17 cellular contexts compared by ENCODE assay signal in the genomic region with DNA sequence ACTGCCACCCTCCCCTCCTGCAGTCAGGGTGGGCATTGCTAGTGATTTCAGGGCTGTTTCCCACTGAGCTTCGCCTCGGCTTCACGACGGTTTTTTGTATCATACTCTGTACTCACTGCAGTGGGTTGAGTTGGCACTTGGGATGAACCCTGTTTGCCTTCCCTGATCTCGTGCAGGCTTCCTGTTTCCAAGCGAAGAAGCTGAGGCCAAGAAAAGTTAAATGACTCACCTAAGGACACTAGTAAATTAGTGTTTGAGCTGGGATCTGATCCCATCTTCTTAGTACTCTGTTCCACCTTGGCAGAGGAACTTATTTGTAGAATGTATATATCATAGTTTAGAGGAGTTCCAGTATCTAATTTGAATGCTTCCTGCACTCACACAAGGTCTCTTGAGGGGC. TPM values are rescaled to one million over a fixed set of nuclear protein-coding genes. Genes with fewer than 3 reads are reported as not detected.
DNase-seq lines count a peak whose midpoint lies in the region; ATAC-seq, FAIRE-seq and TF ChIP-seq lines count a peak whose summit lies in the region.
"Had no signal": no experiment of that assay in that cellular context is flagged by ENCODE, and none has a peak within 500 bp of the region (broad histone marks: within the 10 kb centered on the region; RNA-seq: fewer than 3 reads in every experiment).

No MANE protein-coding gene starts in this region.

- no peak overlapping the region for H3K4me2 ChIP-seq in GM23248 (ENCODE audit: unreplicated experiment)
- H3K4me2 ChIP-seq in GM12878 (ENCODE audit: control insufficient read depth, insufficient read depth): no peak overlapping the region

- in situ Hi-C loops in GM23248 (cut with MboI): no loop called here
- in situ Hi-C loops in GM12878 (cut with MboI): no loop called here

- no peak for TF ChIP-seq RAD21 in GM12878 (IDR thresholded peaks at IDR 0.05; ENCODE audit: insufficient read depth, low read depth, low read length)

- RAD21 ChIA-PET in GM12878 (lab: Charles Lee; ENCODE audit: unreplicated experiment): no interaction called here

- H3K27me3 ChIP-seq in GM23248 (replicated peaks; ENCODE audit: insufficient read depth) (no peaks in the 10 kb centered on the region), GM12878 (replicated peaks in 1 of 2; ENCODE audit: control insufficient read depth in 2 of 2, insufficient read depth in 2 of 2, low read length in 1 of 2) (no peaks in the 10 kb centered on the region), suprapubic skin (no peaks in the 10 kb centered on the region), lower lobe of right lung (ENCODE audit: low read depth) (no peaks in the 10 kb centered on the region)
- H3K27me3 ChIP-seq: BE2C had no signal

- no peak for TF ChIP-seq CTCF in LNCaP clone FGC (IDR thresholded peaks at IDR 0.05; ENCODE audit: control insufficient read depth, extremely low read depth, insufficient read depth)
- TF ChIP-seq CTCF in GM12878 (IDR thresholded peaks at IDR 0.05 in 2 of 3, conservative IDR thresholded peaks at IDR 0.05 in 1 of 3; ENCODE audit: control insufficient read depth in 2 of 3, extremely low read depth in 1 of 3, insufficient read depth in 1 of 3, low read depth in 3 of 3, low read length in 3 of 3): no peak
- no peak for TF ChIP-seq CTCF in suprapubic skin (IDR thresholded peaks at IDR 0.05)
- no peak for TF ChIP-seq CTCF in lower lobe of right lung (IDR thresholded peaks at IDR 0.05)

- 91 to 94% methylated on average over 6 of the region's 6 CpGs for WGBS in GM23248 (ENCODE audit: low coverage in 1 of 2, low lambda C conversion rate in 2 of 2, missing lambda C conversion rate in 2 of 2), 2 experiments
- 87% methylated on average over 6 of the region's 6 CpGs for WGBS in GM12878 (ENCODE audit: insufficient coverage, insufficient replicate concordance, low lambda C conversion rate, missing lambda C conversion rate)
- WGBS in suprapubic skin: 89% methylated on average over 6 of the region's 6 CpGs

- H3K27ac ChIP-seq in GM23248 (no peak overlapping the region), GM12878 (ENCODE audit: control insufficient read depth, insufficient read depth) (peak overlapping the region; percentile 57; the same call in 1 of the 2 replicates), suprapubic skin (no peak overlapping the region), lower lobe of right lung (no peak overlapping the region)

- no peak for TF ChIP-seq EP300 in GM12878 (IDR thresholded peaks at IDR 0.05; ENCODE audit: borderline replicate concordance in 1 of 2, control insufficient read depth in 1 of 2, low read depth in 2 of 2, low read length in 2 of 2)
- TF ChIP-seq EP300 in suprapubic skin (IDR thresholded peaks at IDR 0.05): no peak

- CTCF ChIA-PET in GM12878 (lab: Yijun Ruan, JAX): no interaction called here

- H3K4me1 ChIP-seq in GM23248 (ENCODE audit: insufficient read depth): peaks cover 7% of the 10 kb centered on the region
- H3K4me1 ChIP-seq in GM12878 (ENCODE audit: control insufficient read depth, insufficient read depth, low read length): peaks cover 36% of the 10 kb centered on the region
- no peaks in the 10 kb centered on the region for H3K4me1 ChIP-seq in suprapubic skin
- H3K4me1 ChIP-seq in lower lobe of right lung: no peaks in the 10 kb centered on the region
- H3K4me1 ChIP-seq: BE2C, Caco-2, HAP-1 had no signal

- ATAC-seq in GM12878: no peak
- no peak for ATAC-seq in lower lobe of right lung
- ATAC-seq: K562 had no signal

- H3K79me2 ChIP-seq in GM23248 (ENCODE audit: insufficient read depth): no peaks in the 10 kb centered on the region
- no peaks in the 10 kb centered on the region for H3K79me2 ChIP-seq in GM12878 (ENCODE audit: control insufficient read depth, insufficient read depth, low read length)

- SMC1A ChIA-PET in GM12878 (lab: Charles Lee; ENCODE audit: uncharacterized antibody, unreplicated experiment): interaction anchor here (1.4 kb wide), 1 partner anchor 10 kb away, joined by 5 read pairs; no protein-coding TSS in a partner anchor

- DNase-seq in GM23248 (peak; percentile 16), LNCaP clone FGC (ENCODE audit: low read depth) (peak; percentile 89), GM12878 (ENCODE audit: low read depth, low spot score) (no peak), iris pigment epithelial cell (ENCODE audit: low read depth) (peak; percentile 3), HuH-7 (ENCODE audit: low spot score) (no peak), suprapubic skin (ENCODE audit: low spot score in 2 of 2) (no peak), lower lobe of right lung (no peak)
- DNase-seq: ACHN; BE2C; C1 segment of cervical spinal cord; Caco-2; CD4-positive, alpha-beta T cell; GDM1 had no signal

- H3K4me3 ChIP-seq in GM23248: no peak overlapping the region
- H3K4me3 ChIP-seq in LNCaP clone FGC (ENCODE audit: low read depth, low read length): no peak overlapping the region
- H3K4me3 ChIP-seq in GM12878: no peak overlapping the region
- H3K4me3 ChIP-seq in suprapubic skin: no peak overlapping the region
- H3K4me3 ChIP-seq in lower lobe of right lung: no peak overlapping the region
- H3K4me3 ChIP-seq: HAP-1, K562 had no signal

- FAIRE-seq in GM12878 (lab: Jason Lieb, UNC): no peak
- FAIRE-seq: A204.1, D721Med, K562 had no signal

- TF ChIP-seq POLR2A in GM12878 (IDR thresholded peaks at IDR 0.05; ENCODE audit: low read depth, low read length) (no peak), suprapubic skin (IDR thresholded peaks at IDR 0.05) (no peak)

- H3K36me3 ChIP-seq in GM23248 (ENCODE audit: low read depth): no peaks in the 10 kb centered on the region
- H3K36me3 ChIP-seq in GM12878 (ENCODE audit: control insufficient read depth in 2 of 2, insufficient read depth in 2 of 2, low read length in 1 of 2): peaks cover 4 to 5% of the 10 kb centered on the region in 2 experiments
- peaks cover 59% of the 10 kb centered on the region for H3K36me3 ChIP-seq in suprapubic skin
- peaks cover 56% of the 10 kb centered on the region for H3K36me3 ChIP-seq in lower lobe of right lung
- H3K36me3 ChIP-seq: HAP-1 had no signal

- H3K9ac ChIP-seq in GM23248 (no peak overlapping the region), GM12878 (ENCODE audit: control insufficient read depth, insufficient read depth, low read length) (no peak overlapping the region)

- H3K9me3 ChIP-seq in GM23248 (ENCODE audit: low read depth) (no peaks in the 10 kb centered on the region), GM12878 (replicated peaks; ENCODE audit: control insufficient read depth, insufficient read depth, low read length) (no peaks in the 10 kb centered on the region), suprapubic skin (no peaks in the 10 kb centered on the region), lower lobe of right lung (no peaks in the 10 kb centered on the region)
- H3K9me3 ChIP-seq: BE2C, Caco-2, HAP-1 had no signal

- no peak overlapping the region for H2AFZ ChIP-seq in GM23248
- H2AFZ ChIP-seq in GM12878 (ENCODE audit: control insufficient read depth, low read depth, low read length): no peak overlapping the region

- no TSS peak for BruUV-seq in GM12878 (replicated peaks; lab: Mats Ljungman, UMichigan)

- H3K9me2 ChIP-seq in GM23248 (ENCODE audit: insufficient read depth): no peaks in the 10 kb centered on the region

- intact Hi-C loops in GM12878 (cut with micrococcal nuclease; ENCODE audit: unreplicated experiment): no loop called here
- intact Hi-C loops in lower lobe of right lung (cut with DNase I): no loop called here

- H3F3A ChIP-seq in GM23248 (ENCODE audit: insufficient read depth): peaks cover 17% of the 10 kb centered on the region

- H4K20me1 ChIP-seq in GM23248 (ENCODE audit: insufficient read depth) (no peaks in the 10 kb centered on the region), GM12878 (ENCODE audit: control insufficient read depth, insufficient read depth) (no peaks in the 10 kb centered on the region)

- POLR2A ChIA-PET in GM12878 (lab: Charles Lee): no interaction called here

TF ChIP-seq in GM12878, 131 proteins besides CTCF, POLR2A, EP300 and RAD21 (continues in another document):
- TF ChIP-seq BHLHE40 (IDR thresholded peaks at IDR 0.05; ENCODE audit: borderline replicate concordance in 1 of 2, low read depth in 2 of 2, low read length in 1 of 2) (no peak), E2F4 (IDR thresholded peaks at IDR 0.05; ENCODE audit: low read depth, low read length) (no peak)

RNA-seq across cellular contexts. Expression of gene VSTM2L, which starts 50.3 kb away (rescaled TPM):
- total RNA-seq in GM23248 (2014; rRNA removed; shearing (Covaris generic)): 6.2 and 9.2 TPM in 2 replicates
- polyA plus RNA-seq in GM23248 (2016; fragmentation: Nextera tagmentation; extraction: Ambion mirVana) (4.1 and 5.1 TPM in 2 replicates), GM12878 (2011; rRNA removed) (not detected in 2 replicates), GM12878 (2014; fragmentation: Illumina TruSeq; extraction: Trizol) (0.35 TPM in 1 of 2 replicates, not detected in the other), GM12878 (2014; fragmentation: Nextera tagmentation; extraction: Ambion mirVana) (under 1 TPM in 1 of 2 experiments, not detected in 1; 0.05 TPM), GM12878 (2014; rRNA removed) (0.67 and 0.90 TPM in 2 replicates), GM12878 (2016; fragmentation: Nextera tagmentation; extraction: Ambion mirVana) (under 1 TPM; 0.36 to 1.00 TPM)
- not detected in 2 replicates for total RNA-seq in GM12878 (2013; cell fraction: nucleolus; rRNA removed)
- total RNA-seq in GM12878 (2014; rRNA removed) (0.65 and 1.3 TPM in 2 replicates), GM12878 (2014; rRNA removed; fragmentation: Illumina TruSeq; extraction: Trizol) (0.22 and 0.23 TPM in 2 replicates), GM12878 (2021) (1.3 and 1.5 TPM in 2 replicates), suprapubic skin (1 to 10 TPM in 1 of 4 donors, under 1 TPM in 1, not detected in 2; 0.78 to 1.4 TPM), lower lobe of right lung (14.1 TPM)
- polyA plus RNA-seq in GM12878 (2011; ENCODE audit: low read depth): not detected
- polyA plus RNA-seq in GM12878 (2011; cell fraction: cytosol; rRNA removed): not detected in 2 replicates
- not detected in 2 replicates for polyA plus RNA-seq in GM12878 (2011; cell fraction: nucleus; rRNA removed)
- 0.08 and 0.15 TPM in 2 replicates for polyA plus RNA-seq in GM12878 (2012)
- polyA minus RNA-seq in GM12878 (2011; rRNA and poly(A)+ RNA removed): not detected in 2 replicates
- polyA minus RNA-seq in GM12878 (2011; cell fraction: cytosol; rRNA and poly(A)+ RNA removed): not detected in 2 replicates
- polyA minus RNA-seq in GM12878 (2011; cell fraction: nucleus; rRNA and poly(A)+ RNA removed): not detected in 2 replicates
- total RNA-seq: Caco-2; CD4-positive, alpha-beta T cell; K562 had no signal
- polyA plus RNA-seq: K562 had no signal

Comparison
In these comparisons a context has a peak if more than half of its experiments do, and no peak if none do; other contexts are left out.
1. DNase-seq: peak in GM23248 (single experiment), LNCaP clone FGC (single experiment) and iris pigment epithelial cell (single experiment); none in GM12878 (single experiment), HuH-7 (single experiment), suprapubic skin (0 of 2) and lower lobe of right lung (single experiment).